In genomic region chr22:48426466-48427380, GRCh38 we compare ENCODE assay signal across 18 cellular contexts.
"Had no signal": no experiment of that assay in that cellular context is flagged by ENCODE, and none has a peak within 500 bp of the region (broad histone marks: within the 10 kb centered on the region; RNA-seq: fewer than 3 reads in every experiment).

No MANE protein-coding gene starts in this region.

- H3K4me3 ChIP-seq: esophagus muscularis mucosa, gastroesophageal sphincter, sigmoid colon, skin epidermis, thoracic aorta, transverse colon had no signal

- H3K36me3 ChIP-seq: esophagus muscularis mucosa, gastroesophageal sphincter, neutrophil, sigmoid colon, thoracic aorta, transverse colon had no signal

- H3K27ac ChIP-seq: epithelial cell of prostate, esophagus muscularis mucosa, gastroesophageal sphincter, neutrophil, sigmoid colon, skin epidermis, thoracic aorta, transverse colon had no signal

- H3K9me3 ChIP-seq: esophagus muscularis mucosa, gastroesophageal sphincter, neutrophil, sigmoid colon, thoracic aorta, transverse colon had no signal

- H3K27me3 ChIP-seq: neutrophil, transverse colon had no signal

- DNase-seq: effector memory CD4-positive, alpha-beta T cell; foreskin fibroblast; glutamatergic neuron; islet precursor cell; mammary epithelial cell; sigmoid colon; stimulated activated CD4-positive, alpha-beta T cell treated with anti-CD3 and anti-CD28 coated beads, Interleukin-2, amount 100 ng/mL, for 24 hours; stimulated activated CD4-positive, alpha-beta T cell treated with anti-CD3 and anti-CD28 coated beads, Interleukin-4, amount 100 ng/mL, for 4 hours; stimulated activated naive B cell treated with anti-CD40 and anti-IgM and Interleukin-4, amounts not matched to agents 10 μg/mL and 1 μg/mL and 100 μg/mL, for 72 hours; stimulated activated naive CD8-positive, alpha-beta T cell treated with anti-CD3 and anti-CD28 coated beads, Interleukin-15, amount 100 ng/mL, for 72 hours; transverse colon had no signal

- ATAC-seq: gastroesophageal sphincter; left lobe of liver; stimulated activated naive B cell treated with anti-CD40 and anti-IgM and Interleukin-4, amounts not matched to agents 10 μg/mL and 1 μg/mL and 100 μg/mL, for 72 hours; stimulated activated naive CD8-positive, alpha-beta T cell treated with anti-CD3 and anti-CD28 coated beads, Interleukin-15, amount 100 ng/mL, for 72 hours had no signal

- H3K4me1 ChIP-seq: esophagus muscularis mucosa, gastroesophageal sphincter, transverse colon had no signal
